Comparison of ENCODE assay signal across 9 cellular contexts in the genomic region with DNA sequence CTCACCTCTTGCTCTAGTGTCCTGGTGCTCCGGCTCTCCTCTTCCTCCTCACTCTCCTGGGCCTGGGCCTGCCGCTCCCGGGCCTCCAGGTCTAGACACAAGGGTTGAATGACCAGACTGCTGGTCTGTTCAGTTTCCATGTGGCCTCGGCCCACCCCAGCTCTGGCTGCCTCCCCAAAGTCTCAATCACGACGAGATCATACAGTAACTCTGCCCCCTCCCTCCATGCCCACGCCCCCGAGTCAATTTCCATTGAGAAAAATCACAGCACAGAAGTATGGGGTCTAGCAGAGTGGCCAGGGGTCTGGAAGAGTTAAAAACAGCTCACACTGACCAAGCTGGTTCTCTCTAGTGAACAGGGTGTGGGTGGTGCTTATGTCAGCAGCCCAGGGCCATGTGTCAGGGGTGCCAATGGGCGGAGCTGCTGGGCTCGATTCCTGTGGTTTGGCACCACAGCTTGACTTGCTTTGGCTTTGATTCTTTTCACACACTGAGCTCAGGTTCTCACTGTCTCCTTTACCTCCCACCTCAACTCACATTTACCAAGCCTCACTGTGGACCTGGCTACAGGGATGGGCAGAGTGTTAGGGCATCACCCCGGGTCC. TPM values are rescaled to one million over a fixed set of nuclear protein-coding genes. Genes with fewer than 3 reads are reported as not detected.
DNase-seq lines count a peak whose midpoint lies in the region; ATAC-seq and TF ChIP-seq lines count a peak whose summit lies in the region.
"Had no signal": no experiment of that assay in that cellular context is flagged by ENCODE, and none has a peak within 500 bp of the region (broad histone marks: within the 10 kb centered on the region; RNA-seq: fewer than 3 reads in every experiment).

No MANE protein-coding gene starts in this region.

- TF ChIP-seq CTCF in type B pancreatic cell (conservative IDR thresholded peaks at IDR 0.05): no peak

- H3K27me3 Mint-ChIP-seq in activated T-helper 1 cell treated with anti-CD3 and anti-CD28 coated beads, Interleukin-12 subunit alpha, Interleukin-12 subunit beta, Interleukin-2, Interleukin-4 antibody, amounts not matched to agents 30 ng/mL and 10 ng/mL and 1 ng/mL, durations not matched to agents 14 hours and 24 hours and 36 hours (ENCODE audit: insufficient read depth): no peaks in the 10 kb centered on the region
- H3K27me3 Mint-ChIP-seq in type B pancreatic cell: no peaks in the 10 kb centered on the region

- peak; percentile 39 for DNase-seq in activated naive CD4-positive, alpha-beta T cell treated with Interleukin-2 at 50 U/mL for 16 hours
- DNase-seq in activated naive CD4-positive, alpha-beta T cell (lab: John Stamatoyannopoulos, UW): no peak
- DNase-seq in activated T-helper 1 cell treated with anti-CD3 and anti-CD28 coated beads, Interleukin-12 subunit alpha, Interleukin-12 subunit beta, Interleukin-2, Interleukin-4 antibody, amounts not matched to agents 30 ng/mL and 10 ng/mL and 1 ng/mL, durations not matched to agents 14 hours and 24 hours and 36 hours (ENCODE audit: low spot score): no peak
- DNase-seq in iris pigment epithelial cell (ENCODE audit: low read depth) (peak; percentile 47), type B pancreatic cell (ENCODE audit: extremely low spot score, unreplicated experiment) (no peak), NCI-H1417 treated with DMSO at 0.1 percent for 48 hours (lab: John Stamatoyannopoulos, UW) (no peak)
- DNase-seq: Caco-2 had no signal

- ATAC-seq in GM18502 (IDR thresholded peaks at IDR 0.05; ENCODE audit: poor library complexity, unreplicated experiment) (no peak), HG02798 (IDR thresholded peaks at IDR 0.05; ENCODE audit: poor library complexity, unreplicated experiment) (no peak)

- H3K36me3 Mint-ChIP-seq in activated T-helper 1 cell treated with anti-CD3 and anti-CD28 coated beads, Interleukin-12 subunit alpha, Interleukin-12 subunit beta, Interleukin-2, Interleukin-4 antibody, amounts not matched to agents 30 ng/mL and 10 ng/mL and 1 ng/mL, durations not matched to agents 14 hours and 24 hours and 36 hours (ENCODE audit: low read depth): peaks cover 10% of the 10 kb centered on the region
- H3K36me3 Mint-ChIP-seq in type B pancreatic cell: no peaks in the 10 kb centered on the region

- H3K27ac Mint-ChIP-seq in activated T-helper 1 cell treated with anti-CD3 and anti-CD28 coated beads, Interleukin-12 subunit alpha, Interleukin-12 subunit beta, Interleukin-2, Interleukin-4 antibody, amounts not matched to agents 30 ng/mL and 10 ng/mL and 1 ng/mL, durations not matched to agents 14 hours and 24 hours and 36 hours: peak overlapping the region; percentile 28
- peak overlapping the region; percentile 41 for H3K27ac Mint-ChIP-seq in type B pancreatic cell

- intact Hi-C loops in activated T-helper 1 cell treated with anti-CD3 and anti-CD28 coated beads, Interleukin-12 subunit alpha, Interleukin-12 subunit beta, Interleukin-2, Interleukin-4 antibody, amounts not matched to agents 30 ng/mL and 10 ng/mL and 1 ng/mL, durations not matched to agents 14 hours and 24 hours and 36 hours (cut with micrococcal nuclease): no loop called here

- H3K4me1 Mint-ChIP-seq in activated T-helper 1 cell treated with anti-CD3 and anti-CD28 coated beads, Interleukin-12 subunit alpha, Interleukin-12 subunit beta, Interleukin-2, Interleukin-4 antibody, amounts not matched to agents 30 ng/mL and 10 ng/mL and 1 ng/mL, durations not matched to agents 14 hours and 24 hours and 36 hours (ENCODE audit: low read depth): peaks cover 8% of the 10 kb centered on the region
- no peaks in the 10 kb centered on the region for H3K4me1 Mint-ChIP-seq in type B pancreatic cell (ENCODE audit: unreplicated experiment)

- H3K4me3 Mint-ChIP-seq in activated T-helper 1 cell treated with anti-CD3 and anti-CD28 coated beads, Interleukin-12 subunit alpha, Interleukin-12 subunit beta, Interleukin-2, Interleukin-4 antibody, amounts not matched to agents 30 ng/mL and 10 ng/mL and 1 ng/mL, durations not matched to agents 14 hours and 24 hours and 36 hours: no peak overlapping the region
- H3K4me3 Mint-ChIP-seq in type B pancreatic cell: no peak overlapping the region

- no peaks in the 10 kb centered on the region for H3K9me3 Mint-ChIP-seq in activated T-helper 1 cell treated with anti-CD3 and anti-CD28 coated beads, Interleukin-12 subunit alpha, Interleukin-12 subunit beta, Interleukin-2, Interleukin-4 antibody, amounts not matched to agents 30 ng/mL and 10 ng/mL and 1 ng/mL, durations not matched to agents 14 hours and 24 hours and 36 hours
- no peaks in the 10 kb centered on the region for H3K9me3 Mint-ChIP-seq in type B pancreatic cell

RNA-seq across cellular contexts. Expression of gene C15orf62, which starts 6.9 kb away (rescaled TPM):
- 0.36 and 0.37 TPM in 2 replicates for total RNA-seq in activated T-helper 1 cell treated with anti-CD3 and anti-CD28 coated beads, Interleukin-12 subunit alpha, Interleukin-12 subunit beta, Interleukin-2, Interleukin-4 antibody, amounts not matched to agents 30 ng/mL and 10 ng/mL and 1 ng/mL, durations not matched to agents 14 hours and 24 hours and 36 hours
- total RNA-seq in type B pancreatic cell (ENCODE audit: low replicate concordance): 1.1 and 1.3 TPM in 2 replicates

RNA-seq across cellular contexts. Expression of gene GCHFR, which starts 12.8 kb away (rescaled TPM):
- total RNA-seq in activated T-helper 1 cell treated with anti-CD3 and anti-CD28 coated beads, Interleukin-12 subunit alpha, Interleukin-12 subunit beta, Interleukin-2, Interleukin-4 antibody, amounts not matched to agents 30 ng/mL and 10 ng/mL and 1 ng/mL, durations not matched to agents 14 hours and 24 hours and 36 hours: 31.3 and 35.7 TPM in 2 replicates
- total RNA-seq in type B pancreatic cell (ENCODE audit: low replicate concordance): 23.3 and 23.5 TPM in 2 replicates

RNA-seq across cellular contexts. Expression of gene RMDN3, which starts 21.6 kb away (rescaled TPM):
- 39.0 and 42.2 TPM in 2 replicates for total RNA-seq in activated T-helper 1 cell treated with anti-CD3 and anti-CD28 coated beads, Interleukin-12 subunit alpha, Interleukin-12 subunit beta, Interleukin-2, Interleukin-4 antibody, amounts not matched to agents 30 ng/mL and 10 ng/mL and 1 ng/mL, durations not matched to agents 14 hours and 24 hours and 36 hours
- 30.4 and 32.0 TPM in 2 replicates for total RNA-seq in type B pancreatic cell (ENCODE audit: low replicate concordance)

RNA-seq across cellular contexts. Expression of gene ZFYVE19, which starts 30.2 kb away (rescaled TPM):
- total RNA-seq in activated T-helper 1 cell treated with anti-CD3 and anti-CD28 coated beads, Interleukin-12 subunit alpha, Interleukin-12 subunit beta, Interleukin-2, Interleukin-4 antibody, amounts not matched to agents 30 ng/mL and 10 ng/mL and 1 ng/mL, durations not matched to agents 14 hours and 24 hours and 36 hours: 36.2 and 38.6 TPM in 2 replicates
- 31.6 and 45.0 TPM in 2 replicates for total RNA-seq in type B pancreatic cell (ENCODE audit: low replicate concordance)

RNA-seq across cellular contexts. Expression of gene DNAJC17, which starts 30.6 kb away (rescaled TPM):
- total RNA-seq in activated T-helper 1 cell treated with anti-CD3 and anti-CD28 coated beads, Interleukin-12 subunit alpha, Interleukin-12 subunit beta, Interleukin-2, Interleukin-4 antibody, amounts not matched to agents 30 ng/mL and 10 ng/mL and 1 ng/mL, durations not matched to agents 14 hours and 24 hours and 36 hours: 52.5 and 54.1 TPM in 2 replicates
- total RNA-seq in type B pancreatic cell (ENCODE audit: low replicate concordance): 23.7 and 38.3 TPM in 2 replicates

Comparison
In these comparisons a context has a peak if more than half of its experiments do, and no peak if none do; other contexts are left out.
1. DNase-seq: peak in activated naive CD4-positive, alpha-beta T cell treated with Interleukin-2 at 50 U/mL for 16 hours (single experiment) and iris pigment epithelial cell (single experiment); none in activated naive CD4-positive, alpha-beta T cell (0 of 4), activated T-helper 1 cell treated with anti-CD3 and anti-CD28 coated beads, Interleukin-12 subunit alpha, Interleukin-12 subunit beta, Interleukin-2, Interleukin-4 antibody, amounts not matched to agents 30 ng/mL and 10 ng/mL and 1 ng/mL, durations not matched to agents 14 hours and 24 hours and 36 hours (single experiment), type B pancreatic cell (single experiment) and NCI-H1417 treated with DMSO at 0.1 percent for 48 hours (single experiment).